In genomic region chr3:43770426-43771103, GRCh38 we compare ENCODE assay signal across 8 cellular contexts.
DNase-seq lines count a peak whose midpoint lies in the region; ATAC-seq and TF ChIP-seq lines count a peak whose summit lies in the region.

No MANE protein-coding gene starts in this region.

- peak; percentile 81 for ATAC-seq in activated naive CD8-positive, alpha-beta T cell treated with anti-CD3 and anti-CD28 coated beads, Interleukin-2, amount 50 U/mL, for 24 hours

- peak overlapping the region; percentile 79 for H3K27ac Mint-ChIP-seq in activated naive CD8-positive, alpha-beta T cell treated with anti-CD3 and anti-CD28 coated beads, Interleukin-2, amount 50 U/mL, for 24 hours

- WGBS in suprapubic skin: 14% methylated on average over 5 of the region's 11 CpGs

- H3K27me3 ChIP-seq in layer of hippocampus (ENCODE audit: control insufficient read depth, insufficient read depth, low read length): no peaks in the 10 kb centered on the region
- H3K27me3 ChIP-seq in suprapubic skin: no peaks in the 10 kb centered on the region

- TF ChIP-seq CTCF in NB4 (IDR thresholded peaks at IDR 0.05; ENCODE audit: low read depth, low read length) (no peak), suprapubic skin (IDR thresholded peaks at IDR 0.05) (no peak), GM20000 (IDR thresholded peaks at IDR 0.05; ENCODE audit: extremely low read depth, missing control alignments) (no peak)

- no peak overlapping the region for H3K4me3 Mint-ChIP-seq in activated naive CD8-positive, alpha-beta T cell treated with anti-CD3 and anti-CD28 coated beads, Interleukin-2, amount 50 U/mL, for 24 hours

- TF ChIP-seq POLR2A in NB4 (IDR thresholded peaks at IDR 0.05; ENCODE audit: extremely low read depth, insufficient read length) (no peak), suprapubic skin (IDR thresholded peaks at IDR 0.05) (no peak)

- no peaks in the 10 kb centered on the region for H3K36me3 ChIP-seq in suprapubic skin

- DNase-seq in AG08396 (ENCODE audit: low spot score): peak; percentile 36
- DNase-seq in NB4 (ENCODE audit: low read depth): peak; percentile 21
- DNase-seq in activated naive CD8-positive, alpha-beta T cell treated with anti-CD3 and anti-CD28 coated beads, Interleukin-2, amount 50 U/mL, for 24 hours: peak; percentile 27
- peak; percentile 84 to 88 for DNase-seq in suprapubic skin (ENCODE audit: low spot score in 2 of 2)
- DNase-seq in cortex of kidney (lab: John Stamatoyannopoulos, UW): no peak
- no peak for DNase-seq in GM20000 (ENCODE audit: low spot score)
- no peak for DNase-seq in NCI-H2081 treated with DMSO at 0.1 percent for 48 hours (lab: John Stamatoyannopoulos, UW)

- H3K9me3 ChIP-seq in suprapubic skin: no peaks in the 10 kb centered on the region

- no peak overlapping the region for H3K4me3 ChIP-seq in NB4 (ENCODE audit: low read depth, low read length)
- no peak overlapping the region for H3K4me3 ChIP-seq in suprapubic skin

- H3K4me1 Mint-ChIP-seq in activated naive CD8-positive, alpha-beta T cell treated with anti-CD3 and anti-CD28 coated beads, Interleukin-2, amount 50 U/mL, for 24 hours: peaks cover 36% of the 10 kb centered on the region

- H3K4me1 ChIP-seq in suprapubic skin: peaks cover 48% of the 10 kb centered on the region

- peaks cover 3% of the 10 kb centered on the region for H3K27me3 Mint-ChIP-seq in activated naive CD8-positive, alpha-beta T cell treated with anti-CD3 and anti-CD28 coated beads, Interleukin-2, amount 50 U/mL, for 24 hours

- H3K9me3 Mint-ChIP-seq in activated naive CD8-positive, alpha-beta T cell treated with anti-CD3 and anti-CD28 coated beads, Interleukin-2, amount 50 U/mL, for 24 hours: no peaks in the 10 kb centered on the region

- H3K27ac ChIP-seq in layer of hippocampus (ENCODE audit: low read depth, low read length) (peak overlapping the region; percentile 32), suprapubic skin (peak overlapping the region; percentile 88)

- no peaks in the 10 kb centered on the region for H3K36me3 Mint-ChIP-seq in activated naive CD8-positive, alpha-beta T cell treated with anti-CD3 and anti-CD28 coated beads, Interleukin-2, amount 50 U/mL, for 24 hours (ENCODE audit: low read depth)

- no peak for TF ChIP-seq EP300 in suprapubic skin (IDR thresholded peaks at IDR 0.05)

Comparison
In these comparisons a context has a peak if more than half of its experiments do, and no peak if none do; other contexts are left out.
1. DNase-seq: peak in AG08396 (single experiment), NB4 (single experiment), activated naive CD8-positive, alpha-beta T cell treated with anti-CD3 and anti-CD28 coated beads, Interleukin-2, amount 50 U/mL, for 24 hours (single experiment) and suprapubic skin (2 of 2); none in cortex of kidney (single experiment), GM20000 (single experiment) and NCI-H2081 treated with DMSO at 0.1 percent for 48 hours (single experiment).